9 cellular contexts compared by ENCODE assay signal in the genomic region with DNA sequence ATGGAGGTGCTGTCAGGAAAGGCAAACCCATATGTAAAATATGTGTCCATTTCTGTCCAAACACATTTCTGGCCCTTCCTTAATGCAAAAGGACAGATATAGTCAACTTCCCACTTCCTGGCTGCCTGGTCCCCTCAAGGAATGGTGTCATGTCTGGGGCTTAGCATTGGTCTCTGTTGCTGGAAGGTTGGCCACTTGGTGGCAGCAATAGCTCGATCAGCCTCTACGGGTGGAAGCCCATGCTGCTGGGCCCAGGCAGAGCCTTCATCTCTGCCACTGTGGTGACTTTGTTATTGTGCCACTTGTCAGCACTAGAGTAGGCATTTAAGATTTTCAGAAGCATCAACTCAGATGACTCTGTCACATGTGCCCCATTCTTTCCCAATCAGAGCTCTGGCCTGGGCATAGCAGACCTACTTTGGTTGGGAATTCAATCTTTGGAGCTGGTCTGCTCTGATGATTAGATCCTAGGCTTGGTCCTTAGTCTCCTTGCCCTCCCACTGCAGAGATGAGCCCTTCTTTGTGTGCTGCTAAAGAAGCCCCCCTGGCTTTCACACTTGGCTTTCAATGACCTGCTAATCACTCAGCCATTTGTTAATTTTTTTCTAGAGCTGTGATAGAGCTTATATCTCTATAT. TPM values are rescaled to one million over a fixed set of nuclear protein-coding genes. Genes with fewer than 3 reads are reported as not detected.
DNase-seq lines count a peak whose midpoint lies in the region; ATAC-seq, FAIRE-seq and TF ChIP-seq lines count a peak whose summit lies in the region.
"Had no signal": no experiment of that assay in that cellular context is flagged by ENCODE, and none has a peak within 500 bp of the region (broad histone marks: within the 10 kb centered on the region; RNA-seq: fewer than 3 reads in every experiment).

No MANE protein-coding gene starts in this region.

- peak; percentile 88 for FAIRE-seq in GM12892 (lab: Jason Lieb, UNC)

- H3K4me3 ChIP-seq in AG04449 (ENCODE audit: low read depth, low read length): no peak overlapping the region

- TF ChIP-seq POLR2A in GM12892 (IDR thresholded peaks at IDR 0.05; ENCODE audit: low read depth, low read length): no peak

- H3K9me3 Mint-ChIP-seq in activated T-helper 1 cell treated with anti-CD3 and anti-CD28 coated beads, Interleukin-12 subunit alpha, Interleukin-12 subunit beta, Interleukin-2, Interleukin-4 antibody, amounts not matched to agents 30 ng/mL and 10 ng/mL and 1 ng/mL, durations not matched to agents 14 hours and 24 hours and 36 hours: no peaks in the 10 kb centered on the region

- POLR2A ChIA-PET in AG04449 (lab: Yijun Ruan, JAX): no interaction called here

- peak; percentile 64 for ATAC-seq in HG03439 (IDR thresholded peaks at IDR 0.05; ENCODE audit: unreplicated experiment)
- ATAC-seq in foreskin keratinocyte: peak; percentile 92
- no peak for ATAC-seq in GM19455 (IDR thresholded peaks at IDR 0.05; ENCODE audit: unreplicated experiment)

- no peaks in the 10 kb centered on the region for H3K36me3 Mint-ChIP-seq in activated T-helper 1 cell treated with anti-CD3 and anti-CD28 coated beads, Interleukin-12 subunit alpha, Interleukin-12 subunit beta, Interleukin-2, Interleukin-4 antibody, amounts not matched to agents 30 ng/mL and 10 ng/mL and 1 ng/mL, durations not matched to agents 14 hours and 24 hours and 36 hours (ENCODE audit: low read depth)

- H3K27me3 ChIP-seq in foreskin keratinocyte: no peaks in the 10 kb centered on the region

- H3K4me1 Mint-ChIP-seq in activated T-helper 1 cell treated with anti-CD3 and anti-CD28 coated beads, Interleukin-12 subunit alpha, Interleukin-12 subunit beta, Interleukin-2, Interleukin-4 antibody, amounts not matched to agents 30 ng/mL and 10 ng/mL and 1 ng/mL, durations not matched to agents 14 hours and 24 hours and 36 hours (ENCODE audit: low read depth): peaks cover 5% of the 10 kb centered on the region

- TF ChIP-seq CTCF in AG04449 (IDR thresholded peaks at IDR 0.05; ENCODE audit: insufficient read depth, low read length, missing control alignments) (peak; percentile 69), foreskin keratinocyte (conservative IDR thresholded peaks at IDR 0.05) (peak; percentile 84)

- peaks cover 5% of the 10 kb centered on the region for H3K27me3 Mint-ChIP-seq in activated T-helper 1 cell treated with anti-CD3 and anti-CD28 coated beads, Interleukin-12 subunit alpha, Interleukin-12 subunit beta, Interleukin-2, Interleukin-4 antibody, amounts not matched to agents 30 ng/mL and 10 ng/mL and 1 ng/mL, durations not matched to agents 14 hours and 24 hours and 36 hours (ENCODE audit: insufficient read depth)

- intact Hi-C loops in activated T-helper 1 cell treated with anti-CD3 and anti-CD28 coated beads, Interleukin-12 subunit alpha, Interleukin-12 subunit beta, Interleukin-2, Interleukin-4 antibody, amounts not matched to agents 30 ng/mL and 10 ng/mL and 1 ng/mL, durations not matched to agents 14 hours and 24 hours and 36 hours (cut with micrococcal nuclease): loop anchor here (1.0 kb wide), 2 partner anchors 105 to 192 kb away; no protein-coding TSS in a partner anchor

- CTCF ChIA-PET in AG04449 (lab: Yijun Ruan, JAX): interaction anchor here (0.6 to 5.6 kb wide), 24 partner anchors 11 to 312 kb away, joined by 3 to 67 read pairs (median 4); no protein-coding TSS in a partner anchor

- H3K27ac Mint-ChIP-seq in activated T-helper 1 cell treated with anti-CD3 and anti-CD28 coated beads, Interleukin-12 subunit alpha, Interleukin-12 subunit beta, Interleukin-2, Interleukin-4 antibody, amounts not matched to agents 30 ng/mL and 10 ng/mL and 1 ng/mL, durations not matched to agents 14 hours and 24 hours and 36 hours: no peak overlapping the region

- no peak for DNase-seq in AG04449 (ENCODE audit: low read depth, low spot score)
- no peak for DNase-seq in GM12892 (ENCODE audit: insufficient read length)
- peak; percentile 65 for DNase-seq in NOMO-1 treated with DMSO at 0.1 percent for 48 hours (lab: John Stamatoyannopoulos, UW; ENCODE audit: unreplicated experiment)
- DNase-seq in activated T-helper 1 cell treated with anti-CD3 and anti-CD28 coated beads, Interleukin-12 subunit alpha, Interleukin-12 subunit beta, Interleukin-2, Interleukin-4 antibody, amounts not matched to agents 30 ng/mL and 10 ng/mL and 1 ng/mL, durations not matched to agents 14 hours and 24 hours and 36 hours (ENCODE audit: low spot score): peak; percentile 29
- DNase-seq in foreskin keratinocyte: peak in 1 of 2 donors; percentile 46
- peak in 49 of 56 donors; percentile 1 to 76 (median 28) for DNase-seq in nucleus accumbens (lab: John Stamatoyannopoulos, UW)

- no peaks in the 10 kb centered on the region for H3K4me1 ChIP-seq in foreskin keratinocyte

- no peak overlapping the region for H3K4me3 Mint-ChIP-seq in activated T-helper 1 cell treated with anti-CD3 and anti-CD28 coated beads, Interleukin-12 subunit alpha, Interleukin-12 subunit beta, Interleukin-2, Interleukin-4 antibody, amounts not matched to agents 30 ng/mL and 10 ng/mL and 1 ng/mL, durations not matched to agents 14 hours and 24 hours and 36 hours

- H3K27ac ChIP-seq in foreskin keratinocyte: no peak overlapping the region

RNA-seq across cellular contexts. Expression of a gene that starts 51.0 kb away (rescaled TPM):
- polyA plus RNA-seq in GM12892 (2012; ENCODE audit: missing spikeins): not detected
- not detected in 2 replicates for total RNA-seq in activated T-helper 1 cell treated with anti-CD3 and anti-CD28 coated beads, Interleukin-12 subunit alpha, Interleukin-12 subunit beta, Interleukin-2, Interleukin-4 antibody, amounts not matched to agents 30 ng/mL and 10 ng/mL and 1 ng/mL, durations not matched to agents 14 hours and 24 hours and 36 hours
- not detected in 2 replicates for total RNA-seq in foreskin keratinocyte
- 0.03 and 0.17 TPM in 2 replicates for polyA plus RNA-seq in foreskin keratinocyte
- total RNA-seq: mononuclear cell had no signal

RNA-seq across cellular contexts. Expression of a gene that starts 58.5 kb away (rescaled TPM):
- 85.2 TPM for polyA plus RNA-seq in GM12892 (2012; ENCODE audit: missing spikeins)
- total RNA-seq in activated T-helper 1 cell treated with anti-CD3 and anti-CD28 coated beads, Interleukin-12 subunit alpha, Interleukin-12 subunit beta, Interleukin-2, Interleukin-4 antibody, amounts not matched to agents 30 ng/mL and 10 ng/mL and 1 ng/mL, durations not matched to agents 14 hours and 24 hours and 36 hours: 49.5 and 52.3 TPM in 2 replicates
- 41.5 and 42.2 TPM in 2 replicates for total RNA-seq in foreskin keratinocyte
- 6.5 and 7.6 TPM in 2 replicates for polyA plus RNA-seq in foreskin keratinocyte

Comparison
In these comparisons a context has a peak if more than half of its experiments do, and no peak if none do; other contexts are left out.
1. DNase-seq: peak in NOMO-1 treated with DMSO at 0.1 percent for 48 hours (single experiment), activated T-helper 1 cell treated with anti-CD3 and anti-CD28 coated beads, Interleukin-12 subunit alpha, Interleukin-12 subunit beta, Interleukin-2, Interleukin-4 antibody, amounts not matched to agents 30 ng/mL and 10 ng/mL and 1 ng/mL, durations not matched to agents 14 hours and 24 hours and 36 hours (single experiment) and nucleus accumbens (49 of 56); none in AG04449 (single experiment) and GM12892 (single experiment).